Comparison of ENCODE assay signal across 2 cellular contexts in genomic region chr12:63306476-63306875, GRCh38.
TF ChIP-seq lines count a peak whose summit lies in the region.

No MANE protein-coding gene starts in this region.

TF ChIP-seq in GM12878, 131 proteins besides CTCF, POLR2A, EP300 and RAD21 (continued from another document):
- TF ChIP-seq RELB (IDR thresholded peaks at IDR 0.05; ENCODE audit: low read depth) (no peak), MAX (IDR thresholded peaks at IDR 0.05; ENCODE audit: low read depth, low read length) (no peak), LARP7 (IDR thresholded peaks at IDR 0.05) (no peak), IKZF1 (conservative IDR thresholded peaks at IDR 0.05) (peak; percentile 30; the same call in 1 of the 2 replicates), POLR2AphosphoS5 (IDR thresholded peaks at IDR 0.05; ENCODE audit: low read length) (no peak), SUZ12 (IDR thresholded peaks at IDR 0.05; ENCODE audit: unreplicated experiment) (no peak), HDAC6 (IDR thresholded peaks at IDR 0.05; ENCODE audit: unreplicated experiment) (no peak), MEF2B (IDR thresholded peaks at IDR 0.05; ENCODE audit: partially characterized antibody, poor library complexity, severe bottlenecking) (peak; percentile 78), JUND (IDR thresholded peaks at IDR 0.05; ENCODE audit: low read depth, low read length) (no peak), TCF12 (IDR thresholded peaks at IDR 0.05; ENCODE audit: low read depth, low read length) (no peak), ESRRA (IDR thresholded peaks at IDR 0.05; ENCODE audit: low read length) (no peak), NR2F1 (conservative IDR thresholded peaks at IDR 0.05) (no peak)

TF ChIP-seq in GM23338, 12 proteins besides CTCF, POLR2A, EP300 and RAD21:
- TF ChIP-seq ETS1 (IDR thresholded peaks at IDR 0.05): no peak
- TF ChIP-seq STAT1 (IDR thresholded peaks at IDR 0.05; ENCODE audit: unreplicated experiment): no peak
- no peak for TF ChIP-seq EZH2 (IDR thresholded peaks at IDR 0.05; ENCODE audit: low read depth, unreplicated experiment)
- TF ChIP-seq CREB1 (CRISPR knock-in tag; IDR thresholded peaks at IDR 0.05; ENCODE audit: low read depth): no peak
- TF ChIP-seq ZNF331 (CRISPR knock-in tag; IDR thresholded peaks at IDR 0.05; ENCODE audit: low read depth): no peak
- no peak for TF ChIP-seq JUNB (IDR thresholded peaks at IDR 0.05; ENCODE audit: unreplicated experiment)
- no peak for TF ChIP-seq ZNF114 (CRISPR knock-in tag; IDR thresholded peaks at IDR 0.05)
- no peak for TF ChIP-seq ZNF462 (CRISPR knock-in tag; IDR thresholded peaks at IDR 0.05)
- no peak for TF ChIP-seq EZH2phosphoT487 (IDR thresholded peaks at IDR 0.05; ENCODE audit: unreplicated experiment)
- TF ChIP-seq POLR2AphosphoS5 (IDR thresholded peaks at IDR 0.05; ENCODE audit: low read depth): no peak
- TF ChIP-seq REST (IDR thresholded peaks at IDR 0.05; ENCODE audit: unreplicated experiment): no peak
- TF ChIP-seq NANOG (IDR thresholded peaks at IDR 0.05; ENCODE audit: borderline replicate concordance): no peak
